17 cellular contexts compared by ENCODE assay signal in genomic region chr18:61935362-61935761, GRCh38.
"Had no signal": no experiment of that assay in that cellular context is flagged by ENCODE, and none has a peak within 500 bp of the region (broad histone marks: within the 10 kb centered on the region; RNA-seq: fewer than 3 reads in every experiment).

No MANE protein-coding gene starts in this region.

- DNase-seq: activated CD4-positive, alpha-beta memory T cell treated with anti-CD3 and anti-CD28 coated beads for 36 hours; activated CD4-positive, alpha-beta T cell treated with anti-CD3 and anti-CD28 coated beads for 36 hours; activated CD8-positive, alpha-beta memory T cell treated with anti-CD3 and anti-CD28 coated beads, Interleukin-2, amount 10 ng/mL, durations not matched to agents 7 days and 5 days; activated naive CD4-positive, alpha-beta T cell treated with Interleukin-2 at 50 U/mL for 16 hours; activated naive CD8-positive, alpha-beta T cell treated with anti-CD3 and anti-CD28 coated beads, Interleukin-2, amount 10 ng/mL, durations not matched to agents 7 days and 5 days; amygdala; effector CD8-positive, alpha-beta T cell; heart left ventricle; left lung; stimulated activated CD4-positive, alpha-beta T cell treated with anti-CD3 and anti-CD28 coated beads, Interleukin-12 subunit alpha, Interleukin-12 subunit beta, amount 100 ng/mL, for 4 hours; stimulated activated CD4-positive, alpha-beta T cell treated with anti-CD3 and anti-CD28 coated beads, Interleukin-1b, Interleukin-23, amount 100 ng/mL, for 48 hours; stimulated activated naive CD4-positive, alpha-beta T cell treated with Interleukin-2 at 50 U/mL for 16 hours; thyroid gland had no signal

- H3K4me1 ChIP-seq: gastroesophageal sphincter, heart left ventricle, left lung, prostate gland, right atrium auricular region, thyroid gland had no signal

- H3K27me3 ChIP-seq: cardiac muscle cell, gastroesophageal sphincter, heart left ventricle, left lung, right atrium auricular region, thyroid gland had no signal

- H3K4me3 ChIP-seq: cardiac muscle cell, gastroesophageal sphincter, heart left ventricle, left lung, prostate gland, right atrium auricular region, thyroid gland had no signal

- H3K9me3 ChIP-seq: gastroesophageal sphincter, heart left ventricle, left lung, prostate gland, thyroid gland had no signal

- H3K27ac ChIP-seq: cardiac muscle cell, gastroesophageal sphincter, heart left ventricle, left lung, prostate gland, right atrium auricular region, thyroid gland had no signal

- H3K36me3 ChIP-seq: cardiac muscle cell, gastroesophageal sphincter, heart left ventricle, left lung, prostate gland, right atrium auricular region, thyroid gland had no signal
